In the genomic region with DNA sequence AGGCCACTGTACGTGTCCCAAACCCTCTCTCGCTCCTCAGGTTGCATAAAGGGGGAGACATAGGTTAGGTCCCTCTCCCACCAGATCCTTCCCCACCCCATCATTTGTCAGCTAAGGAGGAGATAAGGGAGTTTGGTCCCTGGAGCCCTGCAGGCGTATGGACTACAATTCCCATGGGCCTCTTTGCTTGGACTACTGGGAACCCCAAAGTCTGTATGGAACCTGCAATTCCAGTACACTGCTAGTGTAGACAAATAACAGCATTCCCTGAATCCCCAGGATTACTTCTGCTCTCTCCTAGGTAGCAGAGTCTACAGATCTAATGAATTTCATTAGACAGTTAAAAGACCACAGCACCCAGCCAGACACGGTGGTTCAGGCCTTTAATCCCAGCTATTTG, we compare ENCODE assay signal across 27 cellular contexts. TPM values are rescaled to one million over a fixed set of nuclear protein-coding genes. Genes with fewer than 3 reads are reported as not detected.
"Had no signal": no experiment of that assay in that cellular context is flagged by ENCODE, and none has a peak within 500 bp of the region (broad histone marks: within the 10 kb centered on the region; RNA-seq: fewer than 3 reads in every experiment).

No MANE protein-coding gene starts in this region.

- FAIRE-seq: RCC 7860 had no signal

- ATAC-seq: activated CD8-positive, alpha-beta T cell treated with anti-CD3 and anti-CD28 coated beads, Interleukin-2, amount 10 ng/mL, durations not matched to agents 7 days and 5 days; WTC11 had no signal

- H3K9me3 ChIP-seq: breast epithelium had no signal

- DNase-seq: activated CD4-positive, alpha-beta T cell treated with anti-CD3 and anti-CD28 coated beads for 48 hours; activated CD4-positive, alpha-beta T cell treated with anti-CD3 and anti-CD28 coated beads, Interleukin-2, amount 50 U/mL, for 4 hours; activated CD4-positive, CD25-positive, alpha-beta regulatory T cell treated with anti-CD3 and anti-CD28 coated beads, Interleukin-2, amount 50 U/mL, for 72 hours; activated CD8-positive, alpha-beta memory T cell treated with anti-CD3 and anti-CD28 coated beads, Interleukin-2, amount 50 U/mL, for 48 hours; activated CD8-positive, alpha-beta T cell treated with anti-CD3 and anti-CD28 coated beads, Interleukin-2, amount 10 ng/mL, durations not matched to agents 7 days and 5 days; activated T-cell treated with anti-CD3 and anti-CD28 coated beads, Interleukin-2, amount 50 U/mL, for 1 hour; aorta; caudate nucleus; NCI-H1092; NCI-H1417 treated with DMSO at 0.1 percent for 48 hours; NCI-H1694; NCI-H2029; NCI-H2107; NCI-H2171 treated with DMSO at 0.1 percent for 48 hours; NCI-H226; NCI-H526; NCI-H774; NK-92 treated with Interleukin-12 subunit alpha and Interleukin-12 subunit beta, amount 100 ng/mL, for 24 hours; SHP77 treated with DMSO at 0.1 percent for 48 hours had no signal

- H3K27ac ChIP-seq: breast epithelium, coronary artery had no signal

- H3K4me1 ChIP-seq: breast epithelium had no signal

- H3K27me3 ChIP-seq: breast epithelium had no signal

- H3K4me3 ChIP-seq: breast epithelium, coronary artery had no signal

- H3K36me3 ChIP-seq: breast epithelium had no signal

RNA-seq across cellular contexts. Expression of a gene that starts 46.3 kb away (rescaled TPM):
- total RNA-seq: activated CD8-positive, alpha-beta T cell treated with anti-CD3 and anti-CD28 coated beads, Interleukin-2, amount 10 ng/mL, durations not matched to agents 7 days and 5 days; chondrocyte; MCF 10A; NCI-H460; SK-MEL-5 had no signal
- polyA plus RNA-seq: aorta had no signal
